11 cellular contexts compared by ENCODE assay signal in genomic region chr1:90614872-90615271, GRCh38.
DNase-seq lines count a peak whose midpoint lies in the region; ATAC-seq, FAIRE-seq and TF ChIP-seq lines count a peak whose summit lies in the region.
"Had no signal": no experiment of that assay in that cellular context is flagged by ENCODE, and none has a peak within 500 bp of the region (broad histone marks: within the 10 kb centered on the region; RNA-seq: fewer than 3 reads in every experiment).

No MANE protein-coding gene starts in this region.

- CTCF ChIA-PET in IMR-90 (lab: Yijun Ruan, JAX), result interaction anchor here (1.0 to 1.5 kb wide), 2 partner anchors 115 to 556 kb away, joined by 3 read pairs; no protein-coding TSS in a partner anchor
- CTCF ChIA-PET in naive thymus-derived CD4-positive, alpha-beta T cell (lab: Charles Lee), result no interaction called here

- H3K4me3 Mint-ChIP-seq in astrocyte (ENCODE audit: unreplicated experiment) (no peak overlapping the region), nephron (no peak overlapping the region)
- H3K4me3 Mint-ChIP-seq in stimulated activated naive CD8-positive, alpha-beta T cell treated with anti-CD3 and anti-CD28 coated beads, Interleukin-15, amount 100 ng/mL, for 72 hours, result no peak overlapping the region
- no peak overlapping the region for H3K4me3 Mint-ChIP-seq in naive thymus-derived CD4-positive, alpha-beta T cell

- H3K9me2 ChIP-seq in DOHH2 (replicated peaks; ENCODE audit: control insufficient read depth, low read length), result no peaks in the 10 kb centered on the region

- POLR2A ChIA-PET in IMR-90 (lab: Charles Lee; ENCODE audit: unreplicated experiment), result no interaction called here
- POLR2A ChIA-PET in naive thymus-derived CD4-positive, alpha-beta T cell (lab: Charles Lee), result no interaction called here

- H2AK9ac ChIP-seq in IMR-90 (replicated peaks; ENCODE audit: low read depth, low read length, poor library complexity), result no peak overlapping the region

- H3K27ac Mint-ChIP-seq in astrocyte (ENCODE audit: unreplicated experiment) (no peak overlapping the region), nephron (no peak overlapping the region)
- no peak overlapping the region for H3K27ac Mint-ChIP-seq in stimulated activated naive CD8-positive, alpha-beta T cell treated with anti-CD3 and anti-CD28 coated beads, Interleukin-15, amount 100 ng/mL, for 72 hours
- no peak overlapping the region for H3K27ac Mint-ChIP-seq in naive thymus-derived CD4-positive, alpha-beta T cell
- H3K27ac Mint-ChIP-seq: activated T-helper 2 cell treated with anti-CD3 and anti-CD28 coated beads, Interferon-gamma antibody, Interleukin-2, Interleukin-4, amounts not matched to agents 10 μg/mL and 5 μg/mL and 100 μg/mL, durations not matched to agents 14 hours and 24 hours and 36 hours had no signal

- H3K9me3 Mint-ChIP-seq in astrocyte (ENCODE audit: unreplicated experiment) (no peaks in the 10 kb centered on the region), nephron (no peaks in the 10 kb centered on the region)
- no peaks in the 10 kb centered on the region for H3K9me3 Mint-ChIP-seq in stimulated activated naive CD8-positive, alpha-beta T cell treated with anti-CD3 and anti-CD28 coated beads, Interleukin-15, amount 100 ng/mL, for 72 hours
- H3K9me3 Mint-ChIP-seq in naive thymus-derived CD4-positive, alpha-beta T cell, result peaks cover 0 to 2% (median 0%) of the 10 kb centered on the region in 11 donors
- H3K9me3 Mint-ChIP-seq: activated T-helper 2 cell treated with anti-CD3 and anti-CD28 coated beads, Interferon-gamma antibody, Interleukin-2, Interleukin-4, amounts not matched to agents 10 μg/mL and 5 μg/mL and 100 μg/mL, durations not matched to agents 14 hours and 24 hours and 36 hours had no signal

- no peak for TF ChIP-seq POLR2A in IMR-90 (IDR thresholded peaks at IDR 0.05; ENCODE audit: low read depth, low read length)

- no peaks in the 10 kb centered on the region for H3K36me3 Mint-ChIP-seq in astrocyte (ENCODE audit: low read depth, unreplicated experiment)
- H3K36me3 Mint-ChIP-seq in nephron (ENCODE audit: low read depth), result no peaks in the 10 kb centered on the region
- no peaks in the 10 kb centered on the region for H3K36me3 Mint-ChIP-seq in naive thymus-derived CD4-positive, alpha-beta T cell

- H4K91ac ChIP-seq in IMR-90 (ENCODE audit: insufficient read depth, low read depth, low read length), result no peak overlapping the region

- in situ Hi-C loops in IMR-90 (cut with MboI; ENCODE audit: low sequenced_read_pairs), result no loop called here

- ATAC-seq in IMR-90 (ENCODE audit: low read depth) (no peak), HG02981 (IDR thresholded peaks at IDR 0.05; ENCODE audit: unreplicated experiment) (no peak), GM21717 (IDR thresholded peaks at IDR 0.05; ENCODE audit: unreplicated experiment) (no peak)
- no peak for ATAC-seq in stimulated activated naive CD8-positive, alpha-beta T cell treated with anti-CD3 and anti-CD28 coated beads, Interleukin-15, amount 100 ng/mL, for 72 hours
- no peak for ATAC-seq in naive thymus-derived CD4-positive, alpha-beta T cell

- H3K9me3 ChIP-seq in DOHH2 (ENCODE audit: control insufficient read depth, insufficient read depth, low read length), result no peaks in the 10 kb centered on the region
- no peaks in the 10 kb centered on the region for H3K9me3 ChIP-seq in IMR-90 (ENCODE audit: control insufficient read depth, insufficient read depth, low read length)
- no peaks in the 10 kb centered on the region for H3K9me3 ChIP-seq in astrocyte (ENCODE audit: insufficient read depth, low read depth, low read length)
- no peaks in the 10 kb centered on the region for H3K9me3 ChIP-seq in naive thymus-derived CD4-positive, alpha-beta T cell (ENCODE audit: control insufficient read depth in 2 of 3, low read length in 3 of 3)
- H3K9me3 ChIP-seq: spleen had no signal

- H2AFZ ChIP-seq in IMR-90 (replicated peaks; ENCODE audit: low read length, poor library complexity) (no peak overlapping the region), astrocyte (ENCODE audit: low read depth, low read length) (no peak overlapping the region)

- no peak overlapping the region for H2BK5ac ChIP-seq in IMR-90 (ENCODE audit: low read depth, low read length, poor library complexity, severe bottlenecking)

- no peak overlapping the region for H2BK120ac ChIP-seq in IMR-90 (ENCODE audit: low read depth, low read length)

- WGBS in IMR-90 (ENCODE audit: extremely low coverage in 2 of 2, insufficient read length in 1 of 2), 2 experiments, result no CpG with 5 or more reads among the region's 1 CpG

- H3K79me2 ChIP-seq in DOHH2 (ENCODE audit: control insufficient read depth, low read length) (no peaks in the 10 kb centered on the region), astrocyte (ENCODE audit: insufficient read depth, low read length) (no peaks in the 10 kb centered on the region)

- H4K20me1 ChIP-seq in DOHH2 (ENCODE audit: control insufficient read depth, insufficient read depth, low read depth, low read length) (no peaks in the 10 kb centered on the region), IMR-90 (ENCODE audit: insufficient read depth, low read length) (no peaks in the 10 kb centered on the region), astrocyte (ENCODE audit: insufficient read depth, low read length) (no peaks in the 10 kb centered on the region)

- H3K79me1 ChIP-seq in IMR-90 (ENCODE audit: low read depth in 1 of 2, low read length in 2 of 2), result no peaks in the 10 kb centered on the region

- H3K27me3 Mint-ChIP-seq in astrocyte (ENCODE audit: low read depth, unreplicated experiment) (no peaks in the 10 kb centered on the region), nephron (ENCODE audit: low read depth) (no peaks in the 10 kb centered on the region)
- H3K27me3 Mint-ChIP-seq in stimulated activated naive CD8-positive, alpha-beta T cell treated with anti-CD3 and anti-CD28 coated beads, Interleukin-15, amount 100 ng/mL, for 72 hours, result peaks cover 21% of the 10 kb centered on the region
- peaks cover 0 to 35% (median 7%) of the 10 kb centered on the region in 5 donors for H3K27me3 Mint-ChIP-seq in naive thymus-derived CD4-positive, alpha-beta T cell

- H3K18ac ChIP-seq in IMR-90 (ENCODE audit: low read depth, low read length), result no peak overlapping the region

- H3K4me1 ChIP-seq in DOHH2 (ENCODE audit: control insufficient read depth, low read length), result no peaks in the 10 kb centered on the region
- H3K4me1 ChIP-seq in IMR-90 (ENCODE audit: control insufficient read depth, insufficient read depth, low read length), result no peaks in the 10 kb centered on the region
- no peaks in the 10 kb centered on the region for H3K4me1 ChIP-seq in astrocyte (ENCODE audit: insufficient read depth, low read length)
- no peaks in the 10 kb centered on the region for H3K4me1 ChIP-seq in naive thymus-derived CD4-positive, alpha-beta T cell (ENCODE audit: control insufficient read depth in 2 of 2, insufficient read depth in 2 of 2, low read length in 2 of 2)
- H3K4me1 ChIP-seq: spleen had no signal

- no peak overlapping the region for H4K5ac ChIP-seq in IMR-90 (ENCODE audit: low read depth, low read length)

- intact Hi-C loops in IMR-90 (cut with micrococcal nuclease), result no loop called here
- intact Hi-C loops in naive thymus-derived CD4-positive, alpha-beta T cell (cut with micrococcal nuclease), result no loop called here

- H3K36me3 ChIP-seq in DOHH2 (ENCODE audit: control insufficient read depth, low read length) (no peaks in the 10 kb centered on the region), IMR-90 (ENCODE audit: control insufficient read depth, insufficient read depth, low read length) (no peaks in the 10 kb centered on the region), astrocyte (ENCODE audit: insufficient read depth, low read length) (no peaks in the 10 kb centered on the region)
- H3K36me3 ChIP-seq in naive thymus-derived CD4-positive, alpha-beta T cell (ENCODE audit: control insufficient read depth in 2 of 3, insufficient read depth in 3 of 3, low read length in 3 of 3), result no peaks in the 10 kb centered on the region
- H3K36me3 ChIP-seq: spleen had no signal

- no peak overlapping the region for H3K23ac ChIP-seq in IMR-90 (ENCODE audit: low read depth, low read length)

- no peaks in the 10 kb centered on the region for H3F3A ChIP-seq in DOHH2 (ENCODE audit: control insufficient read depth, insufficient read depth)

- H3K9ac ChIP-seq in IMR-90 (ENCODE audit: low read depth, low read length) (no peak overlapping the region), astrocyte (ENCODE audit: low read length) (no peak overlapping the region)

- H3K4me2 ChIP-seq in DOHH2 (ENCODE audit: low read length) (no peak overlapping the region), IMR-90 (ENCODE audit: low read depth, low read length) (no peak overlapping the region), astrocyte (ENCODE audit: low read length) (no peak overlapping the region)

- no peaks in the 10 kb centered on the region for H3K9me1 ChIP-seq in IMR-90 (ENCODE audit: insufficient read depth, low read length)

- no peak overlapping the region for H2BK15ac ChIP-seq in IMR-90 (ENCODE audit: low read depth, low read length)

- H3K27me3 ChIP-seq in DOHH2 (ENCODE audit: control insufficient read depth, low read length) (no peaks in the 10 kb centered on the region), IMR-90 (ENCODE audit: control insufficient read depth, insufficient read depth, low read length) (no peaks in the 10 kb centered on the region), astrocyte (ENCODE audit: insufficient read depth, low read length) (no peaks in the 10 kb centered on the region)
- no peaks in the 10 kb centered on the region for H3K27me3 ChIP-seq in naive thymus-derived CD4-positive, alpha-beta T cell (ENCODE audit: control insufficient read depth in 2 of 2, insufficient read depth in 2 of 2, low read length in 2 of 2)
- H3K27me3 ChIP-seq: spleen had no signal

- H3K27ac ChIP-seq in DOHH2 (ENCODE audit: low read depth, low read length) (no peak overlapping the region), IMR-90 (ENCODE audit: insufficient read depth, low read length) (no peak overlapping the region), astrocyte (ENCODE audit: low read depth, low read length) (no peak overlapping the region)
- no peak overlapping the region for H3K27ac ChIP-seq in naive thymus-derived CD4-positive, alpha-beta T cell (ENCODE audit: low read depth, low read length)
- H3K27ac ChIP-seq: spleen had no signal

- H3K4me3 ChIP-seq in DOHH2 (ENCODE audit: low read length), result no peak overlapping the region
- H3K4me3 ChIP-seq in IMR-90 (ENCODE audit: insufficient read depth, low read depth, low read length), result no peak overlapping the region
- H3K4me3 ChIP-seq in astrocyte (ENCODE audit: insufficient read depth, low read depth, low read length), result no peak overlapping the region
- no peak overlapping the region for H3K4me3 ChIP-seq in naive thymus-derived CD4-positive, alpha-beta T cell (ENCODE audit: low read length)
- H3K4me3 ChIP-seq: spleen had no signal

- TF ChIP-seq RAD21 in IMR-90 (IDR thresholded peaks at IDR 0.05; ENCODE audit: low read length), result no peak

- no peak overlapping the region for H3K56ac ChIP-seq in IMR-90 (ENCODE audit: extremely low read depth, insufficient read depth, low read length)

- no peak overlapping the region for H3K4ac ChIP-seq in IMR-90 (ENCODE audit: low read depth, low read length)

- H3K14ac ChIP-seq in IMR-90 (replicated peaks; ENCODE audit: low read depth, low read length), result no peak overlapping the region

- DNase-seq in IMR-90 (no peak), astrocyte (ENCODE audit: low read depth) (no peak)
- no peak for DNase-seq in stimulated activated naive CD8-positive, alpha-beta T cell treated with anti-CD3 and anti-CD28 coated beads, Interleukin-15, amount 100 ng/mL, for 72 hours
- no peak for DNase-seq in naive thymus-derived CD4-positive, alpha-beta T cell
- DNase-seq: midbrain, spleen had no signal

- H3K4me1 Mint-ChIP-seq in astrocyte (ENCODE audit: low read depth, unreplicated experiment) (no peaks in the 10 kb centered on the region), nephron (no peaks in the 10 kb centered on the region)
- no peaks in the 10 kb centered on the region for H3K4me1 Mint-ChIP-seq in stimulated activated naive CD8-positive, alpha-beta T cell treated with anti-CD3 and anti-CD28 coated beads, Interleukin-15, amount 100 ng/mL, for 72 hours
- no peaks in the 10 kb centered on the region for H3K4me1 Mint-ChIP-seq in naive thymus-derived CD4-positive, alpha-beta T cell

- dilution Hi-C loops in IMR-90 (cut with HindIII; ENCODE audit: low sequenced_read_pairs, unreplicated experiment), result no loop called here

- BruUV-seq in IMR-90 (replicated peaks; lab: Mats Ljungman, UMichigan), result no TSS peak

- no peak overlapping the region for H4K8ac ChIP-seq in IMR-90 (ENCODE audit: low read depth in 2 of 2, low read length in 2 of 2)

- peak; percentile 32 for TF ChIP-seq CTCF in DOHH2 (IDR thresholded peaks at IDR 0.05; ENCODE audit: low read depth, low read length, poor library complexity, severe bottlenecking)
- TF ChIP-seq CTCF in IMR-90 (conservative IDR thresholded peaks at IDR 0.05; ENCODE audit: low read depth, low read length), result peak; percentile 22; the same call in 1 of the 2 replicates
- peak; percentile 16 for TF ChIP-seq CTCF in astrocyte (IDR thresholded peaks at IDR 0.05; ENCODE audit: insufficient read depth, low read depth, low read length)
- peak; percentile 45 to 46 (median 45) for TF ChIP-seq CTCF in nephron (IDR thresholded peaks at IDR 0.05; ENCODE audit: unreplicated experiment in 3 of 3)

- H2BK20ac ChIP-seq in IMR-90 (ENCODE audit: low read depth, low read length), result no peak overlapping the region

- no peak overlapping the region for H2AK5ac ChIP-seq in IMR-90 (ENCODE audit: low read depth, low read length)

- FAIRE-seq in astrocyte (lab: Jason Lieb, UNC), result no peak
